9 cellular contexts compared by ENCODE assay signal in the genomic region with DNA sequence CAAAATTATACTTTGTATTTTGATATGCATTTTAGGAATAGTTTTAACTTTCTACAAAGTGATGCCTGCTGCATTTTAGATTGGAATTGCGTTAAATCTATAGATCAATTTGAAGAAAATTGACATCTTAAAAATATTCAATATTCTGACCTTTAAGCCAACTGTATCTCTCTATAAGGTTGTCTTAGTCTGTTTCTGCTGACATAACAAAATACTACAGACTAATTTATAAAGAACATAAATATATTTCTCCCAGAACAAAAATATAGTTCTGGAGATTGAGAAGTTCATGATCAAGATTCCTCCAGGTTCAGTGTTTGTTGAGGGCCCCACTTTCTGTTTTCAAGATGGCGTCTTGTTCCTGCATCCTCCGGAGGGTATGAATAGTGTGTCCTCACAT.
"Had no signal": no experiment of that assay in that cellular context is flagged by ENCODE, and none has a peak within 500 bp of the region (broad histone marks: within the 10 kb centered on the region; RNA-seq: fewer than 3 reads in every experiment).

No MANE protein-coding gene starts in this region.

- H3K27ac ChIP-seq: GM23248, HL-60 had no signal

- H3K9me3 ChIP-seq: HAP-1 had no signal

- H3K4me3 ChIP-seq: GM23248, HAP-1 had no signal

- DNase-seq: GM23248, GOT3, H7, HFFc6, Kasumi-1, KG1 had no signal

- ATAC-seq: HCT116 had no signal

- H2AFZ ChIP-seq: GM23248 had no signal

- H3K9ac ChIP-seq: GM23248 had no signal

- H3K4me1 ChIP-seq: HAP-1 had no signal

- H3K36me3 ChIP-seq: HAP-1 had no signal
